Comparison of ENCODE assay signal across 1 cellular context in the genomic region with DNA sequence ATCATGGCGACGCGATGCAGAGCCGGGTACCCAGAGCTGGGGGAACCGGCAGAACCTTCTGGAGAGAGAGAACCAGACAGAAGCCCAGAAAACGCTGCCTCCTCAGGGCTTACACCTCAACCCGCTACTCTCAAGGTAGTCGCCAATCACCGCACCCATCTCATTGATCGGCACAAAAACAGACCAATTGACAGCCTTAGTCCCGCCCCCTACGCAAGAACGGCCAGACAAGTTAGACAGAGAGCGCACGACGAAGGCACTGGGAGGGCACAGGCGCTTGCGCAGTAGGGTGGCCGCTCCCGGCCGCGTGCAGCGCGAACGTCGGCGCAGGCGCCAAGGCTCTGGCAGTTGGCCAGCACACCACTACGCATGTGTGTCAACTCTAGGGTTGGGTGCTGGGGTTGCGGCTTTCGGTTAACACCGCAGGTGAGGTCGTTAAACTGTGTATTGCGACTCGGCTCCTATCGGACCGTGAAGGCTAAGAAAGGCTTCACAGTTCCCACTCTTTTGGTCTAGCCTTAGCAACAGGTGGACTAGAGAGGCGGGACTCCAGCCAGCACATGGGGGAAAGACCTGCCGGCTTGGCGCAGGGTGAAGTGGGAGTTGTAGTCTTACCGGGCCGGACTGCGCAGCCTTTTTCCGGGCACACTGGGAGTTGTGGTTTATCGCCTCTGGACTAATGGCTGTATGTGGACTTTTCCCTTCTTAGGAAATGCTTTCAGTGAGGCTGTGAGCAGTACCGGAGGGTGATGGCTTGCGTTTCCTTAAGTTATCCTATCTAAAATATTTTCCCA.
TF ChIP-seq lines count a peak whose summit lies in the region.

A gene (minus strand): TSS at position 113 of the 794 bp plus-strand sequence. CDS start 108 bp downstream, at position 5.
A gene (plus strand): TSS at position 347 of the 794 bp plus-strand sequence. CDS start 1,232 bp downstream, outside the sequence.

TF ChIP-seq in GM12878, 131 proteins besides CTCF, POLR2A, EP300 and RAD21 (continued from another document and continues in another):
- TF ChIP-seq, protein P1, sequence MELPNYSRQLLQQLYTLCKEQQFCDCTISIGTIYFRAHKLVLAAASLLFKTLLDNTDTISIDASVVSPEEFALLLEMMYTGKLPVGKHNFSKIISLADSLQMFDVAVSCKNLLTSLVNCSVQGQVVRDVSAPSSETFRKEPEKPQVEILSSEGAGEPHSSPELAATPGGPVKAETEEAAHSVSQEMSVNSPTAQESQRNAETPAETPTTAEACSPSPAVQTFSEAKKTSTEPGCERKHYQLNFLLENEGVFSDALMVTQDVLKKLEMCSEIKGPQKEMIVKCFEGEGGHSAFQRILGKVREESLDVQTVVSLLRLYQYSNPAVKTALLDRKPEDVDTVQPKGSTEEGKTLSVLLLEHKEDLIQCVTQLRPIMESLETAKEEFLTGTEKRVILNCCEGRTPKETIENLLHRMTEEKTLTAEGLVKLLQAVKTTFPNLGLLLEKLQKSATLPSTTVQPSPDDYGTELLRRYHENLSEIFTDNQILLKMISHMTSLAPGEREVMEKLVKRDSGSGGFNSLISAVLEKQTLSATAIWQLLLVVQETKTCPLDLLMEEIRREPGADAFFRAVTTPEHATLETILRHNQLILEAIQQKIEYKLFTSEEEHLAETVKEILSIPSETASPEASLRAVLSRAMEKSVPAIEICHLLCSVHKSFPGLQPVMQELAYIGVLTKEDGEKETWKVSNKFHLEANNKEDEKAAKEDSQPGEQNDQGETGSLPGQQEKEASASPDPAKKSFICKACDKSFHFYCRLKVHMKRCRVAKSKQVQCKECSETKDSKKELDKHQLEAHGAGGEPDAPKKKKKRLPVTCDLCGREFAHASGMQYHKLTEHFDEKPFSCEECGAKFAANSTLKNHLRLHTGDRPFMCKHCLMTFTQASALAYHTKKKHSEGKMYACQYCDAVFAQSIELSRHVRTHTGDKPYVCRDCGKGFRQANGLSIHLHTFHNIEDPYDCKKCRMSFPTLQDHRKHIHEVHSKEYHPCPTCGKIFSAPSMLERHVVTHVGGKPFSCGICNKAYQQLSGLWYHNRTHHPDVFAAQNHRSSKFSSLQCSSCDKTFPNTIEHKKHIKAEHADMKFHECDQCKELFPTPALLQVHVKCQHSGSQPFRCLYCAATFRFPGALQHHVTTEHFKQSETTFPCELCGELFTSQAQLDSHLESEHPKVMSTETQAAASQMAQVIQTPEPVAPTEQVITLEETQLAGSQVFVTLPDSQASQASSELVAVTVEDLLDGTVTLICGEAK (IDR thresholded peaks at IDR 0.05; ENCODE audit: borderline replicate concordance) = peak; percentile 82; the same call in 1 of the 2 replicates
- TF ChIP-seq NR2C2 (IDR thresholded peaks at IDR 0.05; ENCODE audit: borderline replicate concordance, control insufficient read depth, insufficient read length, low read depth) = no peak
- TF ChIP-seq, protein P2, sequence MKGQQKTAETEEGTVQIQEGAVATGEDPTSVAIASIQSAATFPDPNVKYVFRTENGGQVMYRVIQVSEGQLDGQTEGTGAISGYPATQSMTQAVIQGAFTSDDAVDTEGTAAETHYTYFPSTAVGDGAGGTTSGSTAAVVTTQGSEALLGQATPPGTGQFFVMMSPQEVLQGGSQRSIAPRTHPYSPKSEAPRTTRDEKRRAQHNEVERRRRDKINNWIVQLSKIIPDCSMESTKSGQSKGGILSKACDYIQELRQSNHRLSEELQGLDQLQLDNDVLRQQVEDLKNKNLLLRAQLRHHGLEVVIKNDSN (IDR thresholded peaks at IDR 0.05; ENCODE audit: borderline replicate concordance, extremely low read length, insufficient read depth, low read depth, low read length) = peak; percentile 57
- TF ChIP-seq TAF1 (IDR thresholded peaks at IDR 0.05; ENCODE audit: borderline replicate concordance, low read depth, low read length) = peak; percentile 85
- TF ChIP-seq BHLHE40 (IDR thresholded peaks at IDR 0.05; ENCODE audit: borderline replicate concordance in 1 of 2, low read depth in 2 of 2, low read length in 1 of 2) = peak; percentile 76 to 90
- TF ChIP-seq, protein P3, sequence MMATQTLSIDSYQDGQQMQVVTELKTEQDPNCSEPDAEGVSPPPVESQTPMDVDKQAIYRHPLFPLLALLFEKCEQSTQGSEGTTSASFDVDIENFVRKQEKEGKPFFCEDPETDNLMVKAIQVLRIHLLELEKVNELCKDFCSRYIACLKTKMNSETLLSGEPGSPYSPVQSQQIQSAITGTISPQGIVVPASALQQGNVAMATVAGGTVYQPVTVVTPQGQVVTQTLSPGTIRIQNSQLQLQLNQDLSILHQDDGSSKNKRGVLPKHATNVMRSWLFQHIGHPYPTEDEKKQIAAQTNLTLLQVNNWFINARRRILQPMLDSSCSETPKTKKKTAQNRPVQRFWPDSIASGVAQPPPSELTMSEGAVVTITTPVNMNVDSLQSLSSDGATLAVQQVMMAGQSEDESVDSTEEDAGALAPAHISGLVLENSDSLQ (IDR thresholded peaks at IDR 0.05) = peak; percentile 100
- TF ChIP-seq, protein P4, sequence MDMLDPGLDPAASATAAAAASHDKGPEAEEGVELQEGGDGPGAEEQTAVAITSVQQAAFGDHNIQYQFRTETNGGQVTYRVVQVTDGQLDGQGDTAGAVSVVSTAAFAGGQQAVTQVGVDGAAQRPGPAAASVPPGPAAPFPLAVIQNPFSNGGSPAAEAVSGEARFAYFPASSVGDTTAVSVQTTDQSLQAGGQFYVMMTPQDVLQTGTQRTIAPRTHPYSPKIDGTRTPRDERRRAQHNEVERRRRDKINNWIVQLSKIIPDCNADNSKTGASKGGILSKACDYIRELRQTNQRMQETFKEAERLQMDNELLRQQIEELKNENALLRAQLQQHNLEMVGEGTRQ (IDR thresholded peaks at IDR 0.05; ENCODE audit: borderline replicate concordance, low read depth, low read length) = peak; percentile 48
- peak; percentile 80 for TF ChIP-seq PAX5 (IDR thresholded peaks at IDR 0.05; ENCODE audit: borderline replicate concordance, low read depth, low read length)
- peak; percentile 92 for TF ChIP-seq MXI1 (IDR thresholded peaks at IDR 0.05; ENCODE audit: low read depth, low read length)
- TF ChIP-seq, protein P5, sequence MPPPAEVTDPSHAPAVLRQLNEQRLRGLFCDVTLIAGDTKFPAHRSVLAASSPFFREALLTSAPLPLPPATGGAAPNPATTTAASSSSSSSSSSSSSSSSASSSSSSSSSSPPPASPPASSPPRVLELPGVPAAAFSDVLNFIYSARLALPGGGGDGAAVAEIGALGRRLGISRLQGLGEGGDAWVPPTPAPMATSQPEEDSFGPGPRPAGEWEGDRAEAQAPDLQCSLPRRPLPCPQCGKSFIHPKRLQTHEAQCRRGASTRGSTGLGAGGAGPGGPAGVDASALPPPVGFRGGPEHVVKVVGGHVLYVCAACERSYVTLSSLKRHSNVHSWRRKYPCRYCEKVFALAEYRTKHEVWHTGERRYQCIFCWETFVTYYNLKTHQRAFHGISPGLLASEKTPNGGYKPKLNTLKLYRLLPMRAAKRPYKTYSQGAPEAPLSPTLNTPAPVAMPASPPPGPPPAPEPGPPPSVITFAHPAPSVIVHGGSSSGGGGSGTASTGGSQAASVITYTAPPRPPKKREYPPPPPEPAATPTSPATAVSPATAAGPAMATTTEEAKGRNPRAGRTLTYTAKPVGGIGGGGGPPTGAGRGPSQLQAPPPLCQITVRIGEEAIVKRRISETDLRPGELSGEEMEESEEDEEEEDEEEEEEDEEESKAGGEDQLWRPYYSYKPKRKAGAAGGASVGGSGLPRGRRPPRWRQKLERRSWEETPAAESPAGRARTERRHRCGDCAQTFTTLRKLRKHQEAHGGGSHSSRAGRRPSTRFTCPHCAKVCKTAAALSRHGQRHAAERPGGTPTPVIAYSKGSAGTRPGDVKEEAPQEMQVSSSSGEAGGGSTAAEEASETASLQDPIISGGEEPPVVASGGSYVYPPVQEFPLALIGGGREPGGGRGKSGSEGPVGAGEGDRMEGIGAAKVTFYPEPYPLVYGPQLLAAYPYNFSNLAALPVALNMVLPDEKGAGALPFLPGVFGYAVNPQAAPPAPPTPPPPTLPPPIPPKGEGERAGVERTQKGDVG (CRISPR knock-in tag; IDR thresholded peaks at IDR 0.05) = no peak
- TF ChIP-seq NFYA (IDR thresholded peaks at IDR 0.05; ENCODE audit: borderline replicate concordance, low read depth, low read length) = peak; percentile 59
- TF ChIP-seq, protein P6, sequence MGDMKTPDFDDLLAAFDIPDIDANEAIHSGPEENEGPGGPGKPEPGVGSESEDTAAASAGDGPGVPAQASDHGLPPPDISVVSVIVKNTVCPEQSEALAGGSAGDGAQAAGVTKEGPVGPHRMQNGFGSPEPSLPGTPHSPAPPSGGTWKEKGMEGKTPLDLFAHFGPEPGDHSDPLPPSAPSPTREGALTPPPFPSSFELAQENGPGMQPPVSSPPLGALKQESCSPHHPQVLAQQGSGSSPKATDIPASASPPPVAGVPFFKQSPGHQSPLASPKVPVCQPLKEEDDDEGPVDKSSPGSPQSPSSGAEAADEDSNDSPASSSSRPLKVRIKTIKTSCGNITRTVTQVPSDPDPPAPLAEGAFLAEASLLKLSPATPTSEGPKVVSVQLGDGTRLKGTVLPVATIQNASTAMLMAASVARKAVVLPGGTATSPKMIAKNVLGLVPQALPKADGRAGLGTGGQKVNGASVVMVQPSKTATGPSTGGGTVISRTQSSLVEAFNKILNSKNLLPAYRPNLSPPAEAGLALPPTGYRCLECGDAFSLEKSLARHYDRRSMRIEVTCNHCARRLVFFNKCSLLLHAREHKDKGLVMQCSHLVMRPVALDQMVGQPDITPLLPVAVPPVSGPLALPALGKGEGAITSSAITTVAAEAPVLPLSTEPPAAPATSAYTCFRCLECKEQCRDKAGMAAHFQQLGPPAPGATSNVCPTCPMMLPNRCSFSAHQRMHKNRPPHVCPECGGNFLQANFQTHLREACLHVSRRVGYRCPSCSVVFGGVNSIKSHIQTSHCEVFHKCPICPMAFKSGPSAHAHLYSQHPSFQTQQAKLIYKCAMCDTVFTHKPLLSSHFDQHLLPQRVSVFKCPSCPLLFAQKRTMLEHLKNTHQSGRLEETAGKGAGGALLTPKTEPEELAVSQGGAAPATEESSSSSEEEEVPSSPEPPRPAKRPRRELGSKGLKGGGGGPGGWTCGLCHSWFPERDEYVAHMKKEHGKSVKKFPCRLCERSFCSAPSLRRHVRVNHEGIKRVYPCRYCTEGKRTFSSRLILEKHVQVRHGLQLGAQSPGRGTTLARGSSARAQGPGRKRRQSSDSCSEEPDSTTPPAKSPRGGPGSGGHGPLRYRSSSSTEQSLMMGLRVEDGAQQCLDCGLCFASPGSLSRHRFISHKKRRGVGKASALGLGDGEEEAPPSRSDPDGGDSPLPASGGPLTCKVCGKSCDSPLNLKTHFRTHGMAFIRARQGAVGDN (IDR thresholded peaks at IDR 0.05) = no peak
- TF ChIP-seq, protein P7, sequence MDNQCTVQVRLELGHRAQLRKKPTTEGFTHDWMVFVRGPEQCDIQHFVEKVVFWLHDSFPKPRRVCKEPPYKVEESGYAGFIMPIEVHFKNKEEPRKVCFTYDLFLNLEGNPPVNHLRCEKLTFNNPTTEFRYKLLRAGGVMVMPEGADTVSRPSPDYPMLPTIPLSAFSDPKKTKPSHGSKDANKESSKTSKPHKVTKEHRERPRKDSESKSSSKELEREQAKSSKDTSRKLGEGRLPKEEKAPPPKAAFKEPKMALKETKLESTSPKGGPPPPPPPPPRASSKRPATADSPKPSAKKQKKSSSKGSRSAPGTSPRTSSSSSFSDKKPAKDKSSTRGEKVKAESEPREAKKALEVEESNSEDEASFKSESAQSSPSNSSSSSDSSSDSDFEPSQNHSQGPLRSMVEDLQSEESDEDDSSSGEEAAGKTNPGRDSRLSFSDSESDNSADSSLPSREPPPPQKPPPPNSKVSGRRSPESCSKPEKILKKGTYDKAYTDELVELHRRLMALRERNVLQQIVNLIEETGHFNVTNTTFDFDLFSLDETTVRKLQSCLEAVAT (IDR thresholded peaks at IDR 0.05) = peak; percentile 88
- no peak for TF ChIP-seq RB1 (IDR thresholded peaks at IDR 0.05; ENCODE audit: borderline replicate concordance)
- TF ChIP-seq MEF2B (IDR thresholded peaks at IDR 0.05; ENCODE audit: partially characterized antibody, poor library complexity, severe bottlenecking) = peak; percentile 35
- TF ChIP-seq SMARCA5 (IDR thresholded peaks at IDR 0.05) = 0 out of 2 replicates have a peak, but pooled peaks have one; percentile 24
- peak; percentile 18; the same call in 1 of the 2 replicates for TF ChIP-seq EED (IDR thresholded peaks at IDR 0.05; ENCODE audit: low read depth)
- TF ChIP-seq TBL1XR1 (IDR thresholded peaks at IDR 0.05; ENCODE audit: low read depth, low read length) = peak; percentile 71; the same call in 1 of the 2 replicates
- TF ChIP-seq, protein P8, sequence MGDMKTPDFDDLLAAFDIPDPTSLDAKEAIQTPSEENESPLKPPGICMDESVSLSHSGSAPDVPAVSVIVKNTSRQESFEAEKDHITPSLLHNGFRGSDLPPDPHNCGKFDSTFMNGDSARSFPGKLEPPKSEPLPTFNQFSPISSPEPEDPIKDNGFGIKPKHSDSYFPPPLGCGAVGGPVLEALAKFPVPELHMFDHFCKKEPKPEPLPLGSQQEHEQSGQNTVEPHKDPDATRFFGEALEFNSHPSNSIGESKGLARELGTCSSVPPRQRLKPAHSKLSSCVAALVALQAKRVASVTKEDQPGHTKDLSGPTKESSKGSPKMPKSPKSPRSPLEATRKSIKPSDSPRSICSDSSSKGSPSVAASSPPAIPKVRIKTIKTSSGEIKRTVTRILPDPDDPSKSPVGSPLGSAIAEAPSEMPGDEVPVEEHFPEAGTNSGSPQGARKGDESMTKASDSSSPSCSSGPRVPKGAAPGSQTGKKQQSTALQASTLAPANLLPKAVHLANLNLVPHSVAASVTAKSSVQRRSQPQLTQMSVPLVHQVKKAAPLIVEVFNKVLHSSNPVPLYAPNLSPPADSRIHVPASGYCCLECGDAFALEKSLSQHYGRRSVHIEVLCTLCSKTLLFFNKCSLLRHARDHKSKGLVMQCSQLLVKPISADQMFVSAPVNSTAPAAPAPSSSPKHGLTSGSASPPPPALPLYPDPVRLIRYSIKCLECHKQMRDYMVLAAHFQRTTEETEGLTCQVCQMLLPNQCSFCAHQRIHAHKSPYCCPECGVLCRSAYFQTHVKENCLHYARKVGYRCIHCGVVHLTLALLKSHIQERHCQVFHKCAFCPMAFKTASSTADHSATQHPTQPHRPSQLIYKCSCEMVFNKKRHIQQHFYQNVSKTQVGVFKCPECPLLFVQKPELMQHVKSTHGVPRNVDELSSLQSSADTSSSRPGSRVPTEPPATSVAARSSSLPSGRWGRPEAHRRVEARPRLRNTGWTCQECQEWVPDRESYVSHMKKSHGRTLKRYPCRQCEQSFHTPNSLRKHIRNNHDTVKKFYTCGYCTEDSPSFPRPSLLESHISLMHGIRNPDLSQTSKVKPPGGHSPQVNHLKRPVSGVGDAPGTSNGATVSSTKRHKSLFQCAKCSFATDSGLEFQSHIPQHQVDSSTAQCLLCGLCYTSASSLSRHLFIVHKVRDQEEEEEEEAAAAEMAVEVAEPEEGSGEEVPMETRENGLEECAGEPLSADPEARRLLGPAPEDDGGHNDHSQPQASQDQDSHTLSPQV (IDR thresholded peaks at IDR 0.05) = no peak
- peak; percentile 78 for TF ChIP-seq FOS (IDR thresholded peaks at IDR 0.05; ENCODE audit: borderline replicate concordance, extremely low read depth, insufficient read length)
- peak; percentile 97 for TF ChIP-seq POLR2AphosphoS5 (IDR thresholded peaks at IDR 0.05; ENCODE audit: low read length)
- peak; percentile 76; the same call in 1 of the 2 replicates for TF ChIP-seq WRNIP1 (IDR thresholded peaks at IDR 0.05; ENCODE audit: borderline replicate concordance, low read depth, low read length)
- peak; percentile 91 for TF ChIP-seq SIX5 (IDR thresholded peaks at IDR 0.05; ENCODE audit: low read depth, low read length, severe bottlenecking)
- peak; percentile 92 for TF ChIP-seq HCFC1 (IDR thresholded peaks at IDR 0.05; ENCODE audit: low read length)
